8 cellular contexts compared by ENCODE assay signal in the genomic region with DNA sequence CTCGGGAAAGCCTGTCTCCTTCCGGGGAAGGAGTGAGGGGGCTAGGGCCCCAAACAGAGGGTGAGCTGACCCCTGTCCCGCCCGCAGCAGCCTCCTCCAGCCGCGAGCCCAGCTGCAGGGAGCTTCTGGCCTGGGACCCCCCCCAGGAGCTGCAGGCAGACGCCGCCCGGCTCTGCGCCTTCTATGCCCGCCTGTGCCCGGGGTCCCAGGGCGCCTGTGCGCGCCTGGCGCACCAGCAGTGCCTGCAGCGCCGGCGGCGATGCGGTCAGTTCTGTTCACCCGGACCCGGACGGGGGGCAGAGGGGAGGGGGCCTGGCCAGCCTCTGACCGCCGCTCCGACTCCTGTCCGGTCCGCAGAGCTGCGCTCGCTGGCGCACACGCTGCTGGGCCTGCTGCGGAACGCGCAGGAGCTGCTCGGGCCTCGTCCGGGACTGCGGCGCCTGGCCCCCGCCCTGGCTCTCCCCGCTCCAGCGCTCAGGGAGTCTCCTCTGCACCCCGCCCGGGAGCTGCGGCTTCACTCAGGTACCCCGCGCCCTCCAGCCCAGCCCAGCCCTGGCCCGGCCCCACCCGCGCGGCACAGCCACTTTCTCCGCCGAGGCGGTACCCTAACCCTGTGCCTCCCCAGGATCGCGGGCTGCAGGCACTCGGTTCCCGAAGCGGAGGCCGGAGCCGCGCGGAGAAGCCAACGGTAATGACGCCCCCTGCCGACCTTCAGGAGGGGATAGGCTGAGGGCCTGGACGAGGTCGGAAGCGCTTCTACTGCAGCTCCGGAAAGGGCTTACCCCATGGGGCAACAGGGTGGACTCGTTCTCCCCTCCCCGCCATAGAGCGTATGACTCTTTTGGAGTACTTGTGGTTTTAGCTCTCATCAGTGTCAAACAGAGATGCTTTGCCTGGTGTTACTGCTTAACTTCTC. TPM values are rescaled to one million over a fixed set of nuclear protein-coding genes. Genes with fewer than 3 reads are reported as not detected.
A peak's percentile ranks its signal among the peaks of the same experiment; 100 is the strongest.
DNase-seq lines count a peak whose midpoint lies in the region; ATAC-seq and TF ChIP-seq lines count a peak whose summit lies in the region.

No MANE protein-coding gene starts in this region.

- no peak overlapping the region for H3K27ac ChIP-seq in hepatocyte

- no peaks in the 10 kb centered on the region for H3K79me2 ChIP-seq in hepatocyte

- peaks cover 15% of the 10 kb centered on the region for H3K4me1 Mint-ChIP-seq in activated naive CD8-positive, alpha-beta T cell (ENCODE audit: low read depth)
- H3K4me1 Mint-ChIP-seq in immature natural killer cell = peaks cover 9 to 13% of the 10 kb centered on the region in 2 donors

- no peaks in the 10 kb centered on the region for H3K36me3 Mint-ChIP-seq in activated naive CD8-positive, alpha-beta T cell
- no peaks in the 10 kb centered on the region for H3K36me3 Mint-ChIP-seq in immature natural killer cell

- no peaks in the 10 kb centered on the region for H3K9me3 ChIP-seq in hepatocyte (ENCODE audit: low read depth)

- H4K20me1 ChIP-seq in hepatocyte (ENCODE audit: insufficient read depth, poor library complexity, severe bottlenecking) = no peaks in the 10 kb centered on the region

- H2AFZ ChIP-seq in hepatocyte = no peak overlapping the region

- H3K9me2 ChIP-seq in hepatocyte (replicated peaks; ENCODE audit: insufficient read depth) = no peaks in the 10 kb centered on the region

- H3K27ac Mint-ChIP-seq in activated naive CD8-positive, alpha-beta T cell = no peak overlapping the region
- no peak overlapping the region for H3K27ac Mint-ChIP-seq in immature natural killer cell

- 3% methylated on average over 36 of the region's 75 CpGs for WGBS in hepatocyte (ENCODE audit: low lambda C conversion rate, missing lambda C conversion rate)

- TF ChIP-seq POLR2A in NB4 (IDR thresholded peaks at IDR 0.05; ENCODE audit: extremely low read depth, insufficient read length) = no peak

- peaks cover 10% of the 10 kb centered on the region for H3K4me1 ChIP-seq in hepatocyte (ENCODE audit: insufficient read depth)

- peaks cover 40% of the 10 kb centered on the region for H3K27me3 ChIP-seq in hepatocyte

- ATAC-seq in GM21381 (IDR thresholded peaks at IDR 0.05; ENCODE audit: unreplicated experiment) = no peak
- no peak for ATAC-seq in HG03457 (IDR thresholded peaks at IDR 0.05; ENCODE audit: unreplicated experiment)

- H3K4me3 Mint-ChIP-seq in activated naive CD8-positive, alpha-beta T cell = peak overlapping the region; percentile 27
- peak overlapping the region in 1 of 5 donors; percentile 38 for H3K4me3 Mint-ChIP-seq in immature natural killer cell

- DNase-seq in GM10266 (ENCODE audit: extremely low spot score) (peak; percentile 67), NB4 (ENCODE audit: low read depth) (peak; percentile 90), hepatocyte (ENCODE audit: low spot score) (peak; percentile 71), immature natural killer cell (no peak)
- DNase-seq in stimulated activated CD4-positive, alpha-beta T cell treated with anti-CD3 and anti-CD28 coated beads, Interleukin-15, amount 100 ng/mL, for 24 hours = peak; percentile 69

- H3K4me3 ChIP-seq in NB4 (ENCODE audit: low read depth, low read length) = no peak overlapping the region
- H3K4me3 ChIP-seq in hepatocyte = peak overlapping the region; percentile 20

- peaks cover 12% of the 10 kb centered on the region for H3K27me3 Mint-ChIP-seq in activated naive CD8-positive, alpha-beta T cell
- peaks cover 9 to 18% (median 11%) of the 10 kb centered on the region in 3 donors for H3K27me3 Mint-ChIP-seq in immature natural killer cell (ENCODE audit: low read depth in 3 of 3)

- peak overlapping the region; percentile 90 for H3K4me2 ChIP-seq in hepatocyte

- no peaks in the 10 kb centered on the region for H3K36me3 ChIP-seq in hepatocyte (replicated peaks; ENCODE audit: insufficient read depth, low read depth)

- H3K9me3 Mint-ChIP-seq in activated naive CD8-positive, alpha-beta T cell (ENCODE audit: low read depth) = no peaks in the 10 kb centered on the region
- no peaks in the 10 kb centered on the region for H3K9me3 Mint-ChIP-seq in immature natural killer cell

- TF ChIP-seq CTCF in GM10266 (IDR thresholded peaks at IDR 0.05; ENCODE audit: control insufficient read depth, insufficient read depth, low read depth, missing control alignments) = peak; percentile 26
- TF ChIP-seq CTCF in NB4 (IDR thresholded peaks at IDR 0.05; ENCODE audit: low read depth, low read length) = peak; percentile 55
- TF ChIP-seq CTCF in hepatocyte (IDR thresholded peaks at IDR 0.05; ENCODE audit: poor library complexity) = peak; percentile 41

RNA-seq across cellular contexts. Expression of a gene that starts 2.0 kb away (rescaled TPM):
- total RNA-seq in hepatocyte = not detected in 2 replicates
- polyA plus RNA-seq in hepatocyte (not detected in 2 replicates), immature natural killer cell (not detected)

RNA-seq across cellular contexts. Expression of a gene that starts 3.8 kb away (rescaled TPM):
- not detected in 2 replicates for total RNA-seq in hepatocyte
- not detected in 2 replicates for polyA plus RNA-seq in hepatocyte
- not detected for polyA plus RNA-seq in immature natural killer cell

RNA-seq across cellular contexts. Expression of a gene that starts 15.6 kb away (rescaled TPM):
- total RNA-seq in hepatocyte = not detected in 2 replicates
- polyA plus RNA-seq in hepatocyte (not detected in 2 replicates), immature natural killer cell (not detected)

RNA-seq across cellular contexts. Expression of a gene that starts 26.4 kb away (rescaled TPM):
- total RNA-seq in hepatocyte = 8.7 and 9.1 TPM in 2 replicates
- polyA plus RNA-seq in hepatocyte = 6.2 TPM in 2 replicates
- 1 to 10 TPM; 1.3 to 6.2 (median 2.7) TPM for polyA plus RNA-seq in immature natural killer cell

RNA-seq across cellular contexts. Expression of a gene that starts 26.5 kb away (rescaled TPM):
- total RNA-seq in hepatocyte = 76.9 and 97.3 TPM in 2 replicates
- polyA plus RNA-seq in hepatocyte = 122 and 124 TPM in 2 replicates
- 10 to 100 TPM; 60.5 to 82.0 (median 80.3) TPM for polyA plus RNA-seq in immature natural killer cell

Comparison
In these comparisons a context has a peak if more than half of its experiments do, and no peak if none do; other contexts are left out.
1. DNase-seq: peak in GM10266 (single experiment), NB4 (single experiment), hepatocyte (single experiment) and stimulated activated CD4-positive, alpha-beta T cell treated with anti-CD3 and anti-CD28 coated beads, Interleukin-15, amount 100 ng/mL, for 24 hours (single experiment); none in immature natural killer cell (0 of 3).
2. Peak in every context shown above with its lines, with median percentiles within 50 percentile points of each other: CTCF ChIP-seq.